8 cellular contexts compared by ENCODE assay signal in the genomic region with DNA sequence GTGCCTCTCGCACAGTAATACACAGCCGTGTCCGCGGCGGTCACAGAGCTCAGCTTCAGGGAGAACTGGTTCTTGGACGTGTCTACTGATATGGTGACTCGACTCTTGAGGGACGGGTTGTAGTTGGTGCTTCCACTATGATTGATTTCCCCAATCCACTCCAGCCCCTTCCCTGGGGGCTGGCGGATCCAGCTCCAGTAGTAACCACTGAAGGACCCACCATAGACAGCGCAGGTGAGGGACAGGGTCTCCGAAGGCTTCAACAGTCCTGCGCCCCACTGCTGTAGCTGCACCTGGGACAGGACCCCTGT.
DNase-seq lines count a peak whose midpoint lies in the region; TF ChIP-seq lines count a peak whose summit lies in the region.
"Not testable (repeated sequence)": the region's sequence is repeated elsewhere in the genome, so short reads cannot be mapped to it uniquely, and the experiment has no call there.

No MANE protein-coding gene starts in this region.

- H3K4me1 ChIP-seq in OCI-LY1 (ENCODE audit: insufficient read depth, low read length, severe bottlenecking): peaks cover 15% of the 10 kb centered on the region

- H3K4me3 ChIP-seq in OCI-LY1 (ENCODE audit: low read depth, low read length, poor library complexity, severe bottlenecking): peak overlapping the region; percentile 40

- intact Hi-C loops in CD14-positive monocyte (cut with micrococcal nuclease): not testable (repeated sequence)

- H3K27ac Mint-ChIP-seq in CD14-positive monocyte; T-helper 2 cell treated with Interferon-gamma antibody and Interleukin-4, amounts not matched to agents 5 μg/mL and 100 μg/mL, for 36 hours; activated naive CD8-positive, alpha-beta T cell treated with anti-CD3 and anti-CD28 coated beads for 36 hours; mesothelial cell of epicardium; stimulated activated naive CD8-positive, alpha-beta T cell treated with anti-CD3 and anti-CD28 coated beads, Interleukin-15, Interleukin-2, amounts not matched to agents 100 ng/mL and 50 ng/mL, for 24 hours: not testable (repeated sequence)
- peak overlapping the region; percentile 53 for H3K27ac Mint-ChIP-seq in activated T-cell treated with anti-CD3 and anti-CD28 coated beads, Interleukin-2, amount 50 U/mL, for 24 hours

- H3K9me3 Mint-ChIP-seq in CD14-positive monocyte; T-helper 2 cell treated with Interferon-gamma antibody and Interleukin-4, amounts not matched to agents 5 μg/mL and 100 μg/mL, for 36 hours; activated T-cell treated with anti-CD3 and anti-CD28 coated beads, Interleukin-2, amount 50 U/mL, for 24 hours; activated naive CD8-positive, alpha-beta T cell treated with anti-CD3 and anti-CD28 coated beads for 36 hours; stimulated activated naive CD8-positive, alpha-beta T cell treated with anti-CD3 and anti-CD28 coated beads, Interleukin-15, Interleukin-2, amounts not matched to agents 100 ng/mL and 50 ng/mL, for 24 hours: not testable (repeated sequence)
- H3K9me3 Mint-ChIP-seq in mesothelial cell of epicardium: peaks cover 77% of the 10 kb centered on the region

- not testable (repeated sequence) for H3K27ac ChIP-seq in OCI-LY1 (ENCODE audit: low read depth, low read length, poor library complexity, severe bottlenecking)

- H3K27me3 Mint-ChIP-seq in CD14-positive monocyte (ENCODE audit: low read depth in 3 of 3); mesothelial cell of epicardium (ENCODE audit: low read depth): not testable (repeated sequence)
- H3K27me3 Mint-ChIP-seq in T-helper 2 cell treated with Interferon-gamma antibody and Interleukin-4, amounts not matched to agents 5 μg/mL and 100 μg/mL, for 36 hours (ENCODE audit: low read depth): peaks cover 20% of the 10 kb centered on the region
- peaks cover 39% of the 10 kb centered on the region for H3K27me3 Mint-ChIP-seq in activated T-cell treated with anti-CD3 and anti-CD28 coated beads, Interleukin-2, amount 50 U/mL, for 24 hours
- H3K27me3 Mint-ChIP-seq in activated naive CD8-positive, alpha-beta T cell treated with anti-CD3 and anti-CD28 coated beads for 36 hours: peaks cover 15% of the 10 kb centered on the region
- peaks cover 46% of the 10 kb centered on the region for H3K27me3 Mint-ChIP-seq in stimulated activated naive CD8-positive, alpha-beta T cell treated with anti-CD3 and anti-CD28 coated beads, Interleukin-15, Interleukin-2, amounts not matched to agents 100 ng/mL and 50 ng/mL, for 24 hours

- DNase-seq in CD14-positive monocyte (ENCODE audit: low spot score); GM10266 (ENCODE audit: extremely low spot score); T-helper 2 cell treated with Interferon-gamma antibody and Interleukin-4, amounts not matched to agents 5 μg/mL and 100 μg/mL, for 36 hours (ENCODE audit: low spot score); activated T-cell treated with anti-CD3 and anti-CD28 coated beads, Interleukin-2, amount 50 U/mL, for 24 hours; activated naive CD8-positive, alpha-beta T cell treated with anti-CD3 and anti-CD28 coated beads for 36 hours; mesothelial cell of epicardium (ENCODE audit: low spot score in 2 of 2, unreplicated experiment in 2 of 2): not testable (repeated sequence)

- peak overlapping the region in 1 of 2 donors; percentile 57 for H3K4me3 Mint-ChIP-seq in CD14-positive monocyte
- H3K4me3 Mint-ChIP-seq in T-helper 2 cell treated with Interferon-gamma antibody and Interleukin-4, amounts not matched to agents 5 μg/mL and 100 μg/mL, for 36 hours: peak overlapping the region; percentile 53
- peak overlapping the region; percentile 53 for H3K4me3 Mint-ChIP-seq in activated T-cell treated with anti-CD3 and anti-CD28 coated beads, Interleukin-2, amount 50 U/mL, for 24 hours
- H3K4me3 Mint-ChIP-seq in activated naive CD8-positive, alpha-beta T cell treated with anti-CD3 and anti-CD28 coated beads for 36 hours: peak overlapping the region; percentile 57
- not testable (repeated sequence) for H3K4me3 Mint-ChIP-seq in mesothelial cell of epicardium
- peak overlapping the region; percentile 69 for H3K4me3 Mint-ChIP-seq in stimulated activated naive CD8-positive, alpha-beta T cell treated with anti-CD3 and anti-CD28 coated beads, Interleukin-15, Interleukin-2, amounts not matched to agents 100 ng/mL and 50 ng/mL, for 24 hours

- H3K27me3 ChIP-seq in OCI-LY1 (ENCODE audit: insufficient read depth, low read length): not testable (repeated sequence)

- not testable (repeated sequence) for H3K9me3 ChIP-seq in OCI-LY1 (ENCODE audit: low read length)

- H4K20me1 ChIP-seq in OCI-LY1 (ENCODE audit: insufficient read depth, low read length): not testable (repeated sequence)

- not testable (repeated sequence) for H2AFZ ChIP-seq in OCI-LY1 (ENCODE audit: low read length)

- not testable (repeated sequence) for H3K36me3 Mint-ChIP-seq in CD14-positive monocyte; T-helper 2 cell treated with Interferon-gamma antibody and Interleukin-4, amounts not matched to agents 5 μg/mL and 100 μg/mL, for 36 hours (ENCODE audit: low read depth); activated T-cell treated with anti-CD3 and anti-CD28 coated beads, Interleukin-2, amount 50 U/mL, for 24 hours (ENCODE audit: low read depth); activated naive CD8-positive, alpha-beta T cell treated with anti-CD3 and anti-CD28 coated beads for 36 hours; mesothelial cell of epicardium; stimulated activated naive CD8-positive, alpha-beta T cell treated with anti-CD3 and anti-CD28 coated beads, Interleukin-15, Interleukin-2, amounts not matched to agents 100 ng/mL and 50 ng/mL, for 24 hours (ENCODE audit: low read depth)

- H3K4me1 Mint-ChIP-seq in CD14-positive monocyte: peaks cover 17% of the 10 kb centered on the region
- peaks cover 14% of the 10 kb centered on the region for H3K4me1 Mint-ChIP-seq in T-helper 2 cell treated with Interferon-gamma antibody and Interleukin-4, amounts not matched to agents 5 μg/mL and 100 μg/mL, for 36 hours (ENCODE audit: low read depth)
- peaks cover 23% of the 10 kb centered on the region for H3K4me1 Mint-ChIP-seq in activated T-cell treated with anti-CD3 and anti-CD28 coated beads, Interleukin-2, amount 50 U/mL, for 24 hours (ENCODE audit: low read depth)
- peaks cover 22% of the 10 kb centered on the region for H3K4me1 Mint-ChIP-seq in activated naive CD8-positive, alpha-beta T cell treated with anti-CD3 and anti-CD28 coated beads for 36 hours
- not testable (repeated sequence) for H3K4me1 Mint-ChIP-seq in mesothelial cell of epicardium
- H3K4me1 Mint-ChIP-seq in stimulated activated naive CD8-positive, alpha-beta T cell treated with anti-CD3 and anti-CD28 coated beads, Interleukin-15, Interleukin-2, amounts not matched to agents 100 ng/mL and 50 ng/mL, for 24 hours (ENCODE audit: low read depth): peaks cover 21% of the 10 kb centered on the region

- H3K9ac ChIP-seq in OCI-LY1 (ENCODE audit: low read length): not testable (repeated sequence)

- H3K4me2 ChIP-seq in OCI-LY1 (ENCODE audit: low read length): peak overlapping the region; percentile 46; the same call in 1 of the 2 replicates

- H3K36me3 ChIP-seq in OCI-LY1 (ENCODE audit: insufficient read depth, low read length): not testable (repeated sequence)

- H3F3A ChIP-seq in OCI-LY1 (ENCODE audit: insufficient read depth, low read length): not testable (repeated sequence)

- not testable (repeated sequence) for H3K79me2 ChIP-seq in OCI-LY1 (ENCODE audit: insufficient read depth, low read length)

- TF ChIP-seq CTCF in CD14-positive monocyte (IDR thresholded peaks at IDR 0.05) (peak; percentile 47), GM10266 (IDR thresholded peaks at IDR 0.05; ENCODE audit: control insufficient read depth, insufficient read depth, low read depth, missing control alignments) (peak; percentile 10), OCI-LY1 (IDR thresholded peaks at IDR 0.05; ENCODE audit: low read length) (peak; percentile 31; the same call in 1 of the 2 replicates), mesothelial cell of epicardium (IDR thresholded peaks at IDR 0.05; ENCODE audit: unreplicated experiment) (peak; percentile 3)

- H3K9me2 ChIP-seq in OCI-LY1 (ENCODE audit: low read depth, low read length): not testable (repeated sequence)
